In the genomic region with DNA sequence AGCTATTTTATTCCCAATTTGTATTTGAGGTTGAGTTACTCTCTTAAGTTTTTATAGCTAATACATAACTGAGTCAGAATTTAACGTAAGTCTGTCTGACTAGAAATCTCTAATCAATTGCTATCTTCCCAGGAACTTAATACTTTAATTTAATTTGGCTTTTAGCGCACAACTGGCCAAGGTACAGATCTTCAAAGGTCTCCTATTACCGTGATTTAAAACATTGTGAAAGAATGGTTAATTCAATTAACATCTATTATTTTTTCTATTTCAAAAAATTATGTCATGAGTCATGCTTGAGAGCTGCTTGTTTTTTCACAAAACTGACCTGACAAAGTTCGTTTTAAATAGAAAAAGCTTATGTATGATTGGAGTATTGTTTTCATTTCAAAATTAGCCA, we compare ENCODE assay signal across 36 cellular contexts. TPM values are rescaled to one million over a fixed set of nuclear protein-coding genes. Genes with fewer than 3 reads are reported as not detected.
"Had no signal": no experiment of that assay in that cellular context is flagged by ENCODE, and none has a peak within 500 bp of the region (broad histone marks: within the 10 kb centered on the region; RNA-seq: fewer than 3 reads in every experiment).

No MANE protein-coding gene starts in this region.

- H3K27me3 Mint-ChIP-seq: activated CD8-positive, alpha-beta T cell treated with anti-CD3 and anti-CD28 coated beads for 36 hours had no signal

- H3K27me3 ChIP-seq: adrenal gland, body of pancreas, brain microvascular endothelial cell, breast epithelium had no signal

- H3K4me3 Mint-ChIP-seq: activated B cell treated with CpG ODN at 0.5 μM for 24 hours; activated CD4-positive, alpha-beta memory T cell treated with anti-CD3 and anti-CD28 coated beads for 36 hours; activated CD4-positive, alpha-beta T cell treated with anti-CD3 and anti-CD28 coated beads for 36 hours; activated CD8-positive, alpha-beta T cell treated with anti-CD3 and anti-CD28 coated beads for 36 hours; activated naive CD4-positive, alpha-beta T cell treated with anti-CD3 and anti-CD28 coated beads for 36 hours; activated naive CD8-positive, alpha-beta T cell treated with anti-CD3 and anti-CD28 coated beads for 36 hours; activated T-cell treated with anti-CD3 and anti-CD28 coated beads, Interleukin-2, amount 50 U/mL, for 4 hours; activated T-cell treated with anti-CD3 and anti-CD28 coated beads, Interleukin-2, amount 50 U/mL, for 72 hours; activated T-helper 1 cell treated with anti-CD3 and anti-CD28 coated beads, Interleukin-12 subunit alpha, Interleukin-12 subunit beta, Interleukin-2, Interleukin-4 antibody, amounts not matched to agents 30 ng/mL and 10 ng/mL and 1 ng/mL, durations not matched to agents 14 hours and 24 hours and 36 hours; activated T-helper 17 cell treated with anti-CD3 and anti-CD28 coated beads, Interleukin-2, amount 50 U/mL, for 72 hours; T-helper 1 cell treated with Interleukin-12 subunit alpha and Interleukin-12 subunit beta and Interleukin-4 antibody, amounts not matched to agents 30 μg/mL and 1 μg/mL, for 36 hours; T-helper 2 cell treated with Interferon-gamma antibody and Interleukin-4, amounts not matched to agents 5 μg/mL and 100 μg/mL, for 36 hours had no signal

- H3K9me3 Mint-ChIP-seq: activated B cell treated with CpG ODN at 0.5 μM for 24 hours; activated CD4-positive, alpha-beta memory T cell treated with anti-CD3 and anti-CD28 coated beads for 36 hours; activated CD8-positive, alpha-beta T cell treated with anti-CD3 and anti-CD28 coated beads for 36 hours; activated naive CD4-positive, alpha-beta T cell treated with anti-CD3 and anti-CD28 coated beads for 36 hours; activated naive CD4-positive, alpha-beta T cell treated with anti-CD3 and anti-CD28 coated beads, Interleukin-2, amount 50 U/mL, for 72 hours; activated naive CD8-positive, alpha-beta T cell treated with anti-CD3 and anti-CD28 coated beads for 36 hours; activated T-cell treated with anti-CD3 and anti-CD28 coated beads, Interleukin-2, amount 50 U/mL, for 4 hours; activated T-cell treated with anti-CD3 and anti-CD28 coated beads, Interleukin-2, amount 50 U/mL, for 72 hours; activated T-helper 1 cell treated with anti-CD3 and anti-CD28 coated beads, Interleukin-12 subunit alpha, Interleukin-12 subunit beta, Interleukin-2, Interleukin-4 antibody, amounts not matched to agents 30 ng/mL and 10 ng/mL and 1 ng/mL, durations not matched to agents 14 hours and 24 hours and 36 hours; activated T-helper 17 cell treated with anti-CD3 and anti-CD28 coated beads, Interleukin-2, amount 50 U/mL, for 72 hours; T-helper 1 cell treated with Interleukin-12 subunit alpha and Interleukin-12 subunit beta and Interleukin-4 antibody, amounts not matched to agents 30 μg/mL and 1 μg/mL, for 36 hours; T-helper 2 cell treated with Interferon-gamma antibody and Interleukin-4, amounts not matched to agents 5 μg/mL and 100 μg/mL, for 36 hours had no signal

- H3K27ac ChIP-seq: adrenal gland, body of pancreas, brain microvascular endothelial cell, breast epithelium, VCaP had no signal

- H3K36me3 Mint-ChIP-seq: activated CD4-positive, alpha-beta memory T cell treated with anti-CD3 and anti-CD28 coated beads for 36 hours; activated naive CD4-positive, alpha-beta T cell treated with anti-CD3 and anti-CD28 coated beads, Interleukin-2, amount 50 U/mL, for 72 hours; activated naive CD8-positive, alpha-beta T cell treated with anti-CD3 and anti-CD28 coated beads for 36 hours had no signal

- H3K36me3 ChIP-seq: brain microvascular endothelial cell, breast epithelium had no signal

- H3K4me1 ChIP-seq: adrenal gland, breast epithelium had no signal

- ATAC-seq: activated T-cell treated with anti-CD3 and anti-CD28 coated beads, Interleukin-2, amount 50 U/mL, for 4 hours; activated T-cell treated with anti-CD3 and anti-CD28 coated beads, Interleukin-2, amount 50 U/mL, for 72 hours; body of pancreas had no signal

- FAIRE-seq: astrocyte, TTC549 had no signal

- H3K27ac Mint-ChIP-seq: activated B cell treated with CpG ODN at 0.5 μM for 24 hours; activated CD4-positive, alpha-beta memory T cell treated with anti-CD3 and anti-CD28 coated beads for 36 hours; activated CD4-positive, alpha-beta T cell treated with anti-CD3 and anti-CD28 coated beads for 36 hours; activated CD8-positive, alpha-beta T cell treated with anti-CD3 and anti-CD28 coated beads for 36 hours; activated naive CD4-positive, alpha-beta T cell treated with anti-CD3 and anti-CD28 coated beads for 36 hours; activated naive CD8-positive, alpha-beta T cell treated with anti-CD3 and anti-CD28 coated beads for 36 hours; activated T-cell treated with anti-CD3 and anti-CD28 coated beads, Interleukin-2, amount 50 U/mL, for 72 hours; activated T-helper 17 cell treated with anti-CD3 and anti-CD28 coated beads, Interleukin-2, amount 50 U/mL, for 72 hours; T-helper 1 cell treated with Interleukin-12 subunit alpha and Interleukin-12 subunit beta and Interleukin-4 antibody, amounts not matched to agents 30 μg/mL and 1 μg/mL, for 36 hours; T-helper 2 cell treated with Interferon-gamma antibody and Interleukin-4, amounts not matched to agents 5 μg/mL and 100 μg/mL, for 36 hours had no signal

- H3K4me1 Mint-ChIP-seq: activated B cell treated with CpG ODN at 0.5 μM for 24 hours; activated CD4-positive, alpha-beta T cell treated with anti-CD3 and anti-CD28 coated beads for 36 hours; activated naive CD8-positive, alpha-beta T cell treated with anti-CD3 and anti-CD28 coated beads for 36 hours; activated T-helper 17 cell treated with anti-CD3 and anti-CD28 coated beads, Interleukin-2, amount 50 U/mL, for 72 hours had no signal

- H3K4me3 ChIP-seq: adrenal gland, body of pancreas, breast epithelium had no signal

- DNase-seq: activated B cell treated with CpG ODN at 0.5 μM for 24 hours; activated CD4-positive, alpha-beta memory T cell treated with anti-CD3 and anti-CD28 coated beads for 36 hours; activated CD4-positive, alpha-beta T cell treated with anti-CD3 and anti-CD28 coated beads for 36 hours; activated CD4-positive, alpha-beta T cell treated with anti-CD3 and anti-CD28 coated beads for 48 hours; activated CD4-positive, alpha-beta T cell treated with anti-CD3 and anti-CD28 coated beads, Interleukin-2, amount 50 U/mL, for 1 hour; activated CD4-positive, alpha-beta T cell treated with anti-CD3 and anti-CD28 coated beads, Interleukin-2, amount 50 U/mL, for 4 hours; activated CD4-positive, CD25-positive, alpha-beta regulatory T cell treated with anti-CD3 and anti-CD28 coated beads, Interleukin-2, amount 50 U/mL, for 72 hours; activated CD8-positive, alpha-beta memory T cell treated with anti-CD3 and anti-CD28 coated beads, Interleukin-2, amount 50 U/mL, for 4 hours; activated CD8-positive, alpha-beta T cell treated with anti-CD3 and anti-CD28 coated beads for 36 hours; activated effector memory CD4-positive, alpha-beta T cell treated with anti-CD3 and anti-CD28 coated beads, Interleukin-2, amount 50 U/mL, for 16 hours; activated gamma-delta T cell treated with Interleukin-2 at 50 U/mL for 16 hours; activated naive CD4-positive, alpha-beta T cell; activated naive CD4-positive, alpha-beta T cell treated with anti-CD3 and anti-CD28 coated beads for 36 hours; activated naive CD4-positive, alpha-beta T cell treated with anti-CD3 and anti-CD28 coated beads, Interleukin-2, amount 50 U/mL, for 16 hours; activated naive CD8-positive, alpha-beta T cell treated with anti-CD3 and anti-CD28 coated beads for 36 hours; activated T-cell treated with anti-CD3 and anti-CD28 coated beads for 4 hours; activated T-cell treated with anti-CD3 and anti-CD28 coated beads, Interleukin-2, amount 50 U/mL, for 1 hour; activated T-cell treated with anti-CD3 and anti-CD28 coated beads, Interleukin-2, amount 50 U/mL, for 4 hours; activated T-cell treated with anti-CD3 and anti-CD28 coated beads, Interleukin-2, amount 50 U/mL, for 72 hours; adrenal gland; amniotic stem cell; aorta; body of pancreas; brain microvascular endothelial cell; central memory CD4-positive, alpha-beta T cell; T-helper 1 cell; T-helper 9 cell had no signal

- H3K9me3 ChIP-seq: adrenal gland, body of pancreas, breast epithelium had no signal

RNA-seq across cellular contexts. Expression of a gene that starts 49.9 kb away (rescaled TPM):
- total RNA-seq: activated B cell treated with CpG ODN at 0.5 μM for 24 hours; activated CD4-positive, alpha-beta T cell treated with anti-CD3 and anti-CD28 coated beads for 36 hours; activated CD8-positive, alpha-beta T cell treated with anti-CD3 and anti-CD28 coated beads for 36 hours; activated naive CD4-positive, alpha-beta T cell treated with anti-CD3 and anti-CD28 coated beads for 36 hours; activated naive CD4-positive, alpha-beta T cell treated with anti-CD3 and anti-CD28 coated beads, Interleukin-2, amount 50 U/mL, for 72 hours; activated naive CD8-positive, alpha-beta T cell treated with anti-CD3 and anti-CD28 coated beads for 36 hours; activated T-helper 17 cell treated with anti-CD3 and anti-CD28 coated beads, Interleukin-2, amount 50 U/mL, for 72 hours; astrocyte had no signal
